8 cellular contexts compared by ENCODE assay signal in the genomic region with DNA sequence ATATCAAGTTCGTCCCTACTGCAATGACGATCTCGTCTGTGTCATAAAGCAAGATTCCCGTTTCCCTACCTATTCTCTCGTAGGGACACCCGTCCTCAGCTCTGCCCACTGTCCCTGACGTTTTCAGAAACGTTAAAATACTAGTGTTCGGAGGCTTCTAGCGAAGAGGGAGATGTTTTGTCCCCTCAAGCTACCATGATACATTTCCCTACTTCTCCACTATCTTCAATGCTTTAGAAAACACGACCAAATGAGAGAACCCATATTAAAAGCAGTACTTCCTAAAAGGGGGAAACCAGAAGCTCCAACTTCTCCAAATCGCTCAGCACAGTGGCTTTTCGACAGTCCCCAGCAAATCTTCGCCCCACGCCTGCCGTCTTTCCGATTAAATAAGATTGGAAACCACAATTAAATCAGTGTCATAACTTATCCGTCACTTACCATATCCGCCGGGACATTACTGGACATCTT. TPM values are rescaled to one million over a fixed set of nuclear protein-coding genes. Genes with fewer than 3 reads are reported as not detected.
DNase-seq lines count a peak whose midpoint lies in the region; ATAC-seq and TF ChIP-seq lines count a peak whose summit lies in the region.

No MANE protein-coding gene starts in this region.

- H3K9me3 ChIP-seq in T-helper 17 cell (ENCODE audit: control insufficient read depth, low read length, poor library complexity, severe bottlenecking) (no peaks in the 10 kb centered on the region), thoracic aorta (no peaks in the 10 kb centered on the region)

- peak overlapping the region; percentile 48 for H3K23ac ChIP-seq in mesendoderm (ENCODE audit: low read length)

- H2BK120ac ChIP-seq in mesendoderm (ENCODE audit: low read depth, low read length), result no peak overlapping the region

- no peaks in the 10 kb centered on the region for H3K9me3 Mint-ChIP-seq in IgD-negative memory B cell

- H3K27ac Mint-ChIP-seq in IgD-negative memory B cell (peak overlapping the region; percentile 83 to 96 (median 94)), T-helper 17 cell (peak overlapping the region; percentile 99)

- H3K79me1 ChIP-seq in mesendoderm (ENCODE audit: low read length), result no peaks in the 10 kb centered on the region

- ATAC-seq in T-helper 17 cell (peak; percentile 3), thoracic aorta (ENCODE audit: insufficient number of reproducible peaks, low FRiP score, low read depth) (no peak), HG03097 (IDR thresholded peaks at IDR 0.05; ENCODE audit: low FRiP score, unreplicated experiment) (no peak)

- H3K27me3 Mint-ChIP-seq in IgD-negative memory B cell (no peaks in the 10 kb centered on the region), T-helper 17 cell (no peaks in the 10 kb centered on the region)

- peak overlapping the region; percentile 93 to 100 (median 99) for H3K27ac ChIP-seq in dorsolateral prefrontal cortex
- no peak overlapping the region for H3K27ac ChIP-seq in mesendoderm (ENCODE audit: low read depth, low read length)
- peak overlapping the region; percentile 96 to 99 for H3K27ac ChIP-seq in thoracic aorta

- H3K36me3 Mint-ChIP-seq in IgD-negative memory B cell (no peaks in the 10 kb centered on the region), T-helper 17 cell (ENCODE audit: low read depth) (peaks cover 12% of the 10 kb centered on the region)

- H3K4me3 ChIP-seq in dorsolateral prefrontal cortex (peak overlapping the region; percentile 57 to 97 (median 88)), mesendoderm (ENCODE audit: low read length) (peak overlapping the region; percentile 89), thoracic aorta (peak overlapping the region; percentile 97)

- no peak overlapping the region for H3K4ac ChIP-seq in mesendoderm (ENCODE audit: low read depth, low read length)

- H2BK5ac ChIP-seq in mesendoderm (ENCODE audit: low read length), result no peak overlapping the region

- no peak overlapping the region for H4K5ac ChIP-seq in mesendoderm (ENCODE audit: low read length)

- peak overlapping the region; percentile 63 for H3K4me2 ChIP-seq in mesendoderm (ENCODE audit: low read length)

- peak; percentile 40 for DNase-seq in COLO668 (lab: John Stamatoyannopoulos, UW; ENCODE audit: unreplicated experiment)
- no peak for DNase-seq in T-helper 17 cell
- peak in 1 of 10 donors; percentile 16 for DNase-seq in dorsolateral prefrontal cortex
- peak; percentile 46 for DNase-seq in mesendoderm
- DNase-seq in thoracic aorta (ENCODE audit: low spot score), result no peak
- DNase-seq in effector CD4-positive, alpha-beta T cell, result no peak

- H2BK15ac ChIP-seq in mesendoderm (replicated peaks; ENCODE audit: low read depth), result no peak overlapping the region

- no peaks in the 10 kb centered on the region for H3K36me3 ChIP-seq in mesendoderm (ENCODE audit: control insufficient read depth, insufficient read depth, low read length)
- no peaks in the 10 kb centered on the region for H3K36me3 ChIP-seq in thoracic aorta

- no peaks in the 10 kb centered on the region for H3K4me1 ChIP-seq in mesendoderm (ENCODE audit: control insufficient read depth, low read depth, low read length)
- peaks cover 19 to 25% of the 10 kb centered on the region in 2 donors for H3K4me1 ChIP-seq in thoracic aorta (ENCODE audit: control insufficient read depth in 1 of 2, low read depth in 2 of 2)

- WGBS in mesendoderm (ENCODE audit: extremely low coverage, insufficient coverage, low lambda C conversion rate), result no CpG with 5 or more reads among the region's 20 CpGs

- H3K18ac ChIP-seq in mesendoderm (ENCODE audit: low read length), result no peak overlapping the region

- H3K56ac ChIP-seq in mesendoderm (ENCODE audit: low read length), result peak overlapping the region; percentile 90

- intact Hi-C loops in dorsolateral prefrontal cortex (cut with DNase I), result loop anchor here (5.0 to 10.0 kb wide), 5 partner anchors 38 to 616 kb away; partner anchors contain the start of gene HMGB1 (in 1 of the 2)

- H3K9ac ChIP-seq in mesendoderm (ENCODE audit: low read length), result peak overlapping the region; percentile 91

- H3K79me2 ChIP-seq in mesendoderm (ENCODE audit: control insufficient read depth, insufficient read depth, low read length), result peaks cover 36% of the 10 kb centered on the region

- H3K4me1 Mint-ChIP-seq in IgD-negative memory B cell (peaks cover 22 to 30% (median 28%) of the 10 kb centered on the region in 3 donors), T-helper 17 cell (peaks cover 27% of the 10 kb centered on the region)

- H4K8ac ChIP-seq in mesendoderm (ENCODE audit: low read depth, low read length), result no peak overlapping the region

- no peaks in the 10 kb centered on the region for H3K27me3 ChIP-seq in dorsolateral prefrontal cortex
- H3K27me3 ChIP-seq in mesendoderm (ENCODE audit: insufficient read depth, low read length, poor library complexity), result no peaks in the 10 kb centered on the region
- H3K27me3 ChIP-seq in thoracic aorta (replicated peaks; ENCODE audit: insufficient read depth), result no peaks in the 10 kb centered on the region

- H3K4me3 Mint-ChIP-seq in IgD-negative memory B cell, result peak overlapping the region; percentile 97 to 100 (median 99)
- H3K4me3 Mint-ChIP-seq in T-helper 17 cell, result peak overlapping the region; percentile 100

- H2AK5ac ChIP-seq in mesendoderm (ENCODE audit: low read length), result no peak overlapping the region

- no peak for TF ChIP-seq CTCF in dorsolateral prefrontal cortex (IDR thresholded peaks at IDR 0.05 in 54 of 56, conservative IDR thresholded peaks at IDR 0.05 in 2 of 56; ENCODE audit: low read depth in 1 of 56, partially characterized antibody in 56 of 56)
- TF ChIP-seq CTCF in thoracic aorta (IDR thresholded peaks at IDR 0.05), result no peak

RNA-seq across cellular contexts. Expression of gene UBL3, which starts 1.3 kb away (rescaled TPM):
- 25.7 TPM for polyA plus RNA-seq in IgD-negative memory B cell
- total RNA-seq in T-helper 17 cell, result 10 to 100 TPM; 33.6 to 44.5 TPM
- total RNA-seq in dorsolateral prefrontal cortex, result 100 to 1,000 TPM in 1 of 120 experiments, 10 to 100 TPM in 119; 53.7 to 110 (median 72.5) TPM
- 16.0 TPM for polyA plus RNA-seq in mesendoderm (2013, experiment 1 of 2)
- polyA plus RNA-seq in mesendoderm (2013, experiment 2 of 2), result 15.7 TPM
- 10 to 100 TPM; 24.4 to 32.6 TPM for total RNA-seq in thoracic aorta

Comparison
In these comparisons a context has a peak if more than half of its experiments do, and no peak if none do; other contexts are left out.
1. DNase-seq: peak in COLO668 (single experiment) and mesendoderm (single experiment); none in T-helper 17 cell (0 of 3), thoracic aorta (single experiment) and effector CD4-positive, alpha-beta T cell (single experiment).
2. Peak in every context shown above with its lines, with median percentiles within 50 percentile points of each other: H3K4me3 ChIP-seq.